Comparison of ENCODE assay signal across 2 cellular contexts in genomic region chr4:121696140-121696640, GRCh38.
TF ChIP-seq lines count a peak whose summit lies in the region.

No MANE protein-coding gene starts in this region.

TF ChIP-seq in IMR-90, 13 proteins besides CTCF, POLR2A, EP300 and RAD21:
- TF ChIP-seq MAFK (IDR thresholded peaks at IDR 0.05; ENCODE audit: low read depth, low read length) (no peak), BHLHE40 (IDR thresholded peaks at IDR 0.05; ENCODE audit: low read depth, low read length) (0 out of 2 replicates have a peak, but pooled peaks have one; percentile 21), CHD1 (IDR thresholded peaks at IDR 0.05; ENCODE audit: low read depth, low read length) (0 out of 2 replicates have a peak, but pooled peaks have one; percentile 30), MAZ (IDR thresholded peaks at IDR 0.05; ENCODE audit: borderline replicate concordance, low read depth, low read length) (0 out of 2 replicates have a peak, but pooled peaks have one; percentile 6), MXI1 (IDR thresholded peaks at IDR 0.05; ENCODE audit: borderline replicate concordance, low read depth, low read length) (no peak), USF2 (IDR thresholded peaks at IDR 0.05; ENCODE audit: low read depth, low read length) (peak; percentile 76), SMC3 (IDR thresholded peaks at IDR 0.05; ENCODE audit: low read depth, low read length) (no peak)
TF ChIP-seq in IMR-90: peak in this region for 4.

TF ChIP-seq in K562, 482 proteins besides CTCF, POLR2A, EP300 and RAD21 (continues in another document):
- TF ChIP-seq SP1 (CRISPR knock-in tag; IDR thresholded peaks at IDR 0.05) (no peak), CCAR2 (IDR thresholded peaks at IDR 0.05; ENCODE audit: low read depth, low read length) (no peak), RNF2 (IDR thresholded peaks at IDR 0.05) (0 out of 2 replicates have a peak, but pooled peaks have one; percentile 43), COPS2 (conservative IDR thresholded peaks at IDR 0.05) (no peak), TCF3 (CRISPR knock-in tag; IDR thresholded peaks at IDR 0.05) (no peak), ZKSCAN3 (CRISPR knock-in tag; IDR thresholded peaks at IDR 0.05) (no peak), SP2 (IDR thresholded peaks at IDR 0.05; ENCODE audit: extremely low read depth, low read depth, low read length, poor library complexity, severe bottlenecking) (no peak), HLTF (IDR thresholded peaks at IDR 0.05) (no peak), RBM22 (IDR thresholded peaks at IDR 0.05; ENCODE audit: low read depth, low read length, poor library complexity, severe bottlenecking) (peak; percentile 3), MGA (IDR thresholded peaks at IDR 0.05) (peak; percentile 8; the same call in 1 of the 2 replicates), SPI1 (IDR thresholded peaks at IDR 0.05; ENCODE audit: borderline replicate concordance, low read depth, low read length) (no peak), CHD1 (IDR thresholded peaks at IDR 0.05; ENCODE audit: low read length) (no peak), ATF7 (IDR thresholded peaks at IDR 0.05) (no peak), XRCC4 (IDR thresholded peaks at IDR 0.05; ENCODE audit: extremely low read depth, insufficient read depth, insufficient read length) (no peak), SIN3A (IDR thresholded peaks at IDR 0.05; ENCODE audit: borderline replicate concordance in 2 of 2, control insufficient read depth in 1 of 2, low read depth in 2 of 2, low read length in 2 of 2) (peak in 1 of 2 experiments; percentile 23; a peak in 1 of 4 replicates), ZNF561 (CRISPR knock-in tag; conservative IDR thresholded peaks at IDR 0.05) (no peak), ZEB2 (IDR thresholded peaks at IDR 0.05) (0 out of 2 replicates have a peak, but pooled peaks have one; percentile 27), GATAD2B (IDR thresholded peaks at IDR 0.05; ENCODE audit: borderline replicate concordance) (no peak), ZNF431 (CRISPR knock-in tag; IDR thresholded peaks at IDR 0.05) (no peak), CREM (IDR thresholded peaks at IDR 0.05; ENCODE audit: low read depth) (peak; percentile 79; the same call in 1 of the 2 replicates), RFX5 (IDR thresholded peaks at IDR 0.05; ENCODE audit: low read depth, low read length) (no peak), HDAC6 (IDR thresholded peaks at IDR 0.05; ENCODE audit: low read depth, low read length) (0 out of 2 replicates have a peak, but pooled peaks have one; percentile 17), NFRKB (IDR thresholded peaks at IDR 0.05; ENCODE audit: low read depth) (0 out of 2 replicates have a peak, but pooled peaks have one; percentile 42), CBX3 (IDR thresholded peaks at IDR 0.05; ENCODE audit: borderline replicate concordance in 1 of 2, low read length in 2 of 2) (peak in 1 of 2 experiments; percentile 35; a peak in 1 of 3 replicates), NEUROD1 (IDR thresholded peaks at IDR 0.05; ENCODE audit: borderline replicate concordance, low read depth, low read length, partially characterized antibody) (no peak), ZNF586 (CRISPR knock-in tag; conservative IDR thresholded peaks at IDR 0.05) (no peak)
- TF ChIP-seq, protein P1, sequence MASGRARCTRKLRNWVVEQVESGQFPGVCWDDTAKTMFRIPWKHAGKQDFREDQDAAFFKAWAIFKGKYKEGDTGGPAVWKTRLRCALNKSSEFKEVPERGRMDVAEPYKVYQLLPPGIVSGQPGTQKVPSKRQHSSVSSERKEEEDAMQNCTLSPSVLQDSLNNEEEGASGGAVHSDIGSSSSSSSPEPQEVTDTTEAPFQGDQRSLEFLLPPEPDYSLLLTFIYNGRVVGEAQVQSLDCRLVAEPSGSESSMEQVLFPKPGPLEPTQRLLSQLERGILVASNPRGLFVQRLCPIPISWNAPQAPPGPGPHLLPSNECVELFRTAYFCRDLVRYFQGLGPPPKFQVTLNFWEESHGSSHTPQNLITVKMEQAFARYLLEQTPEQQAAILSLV (tag; IDR thresholded peaks at IDR 0.05): no peak
- TF ChIP-seq, protein P2, sequence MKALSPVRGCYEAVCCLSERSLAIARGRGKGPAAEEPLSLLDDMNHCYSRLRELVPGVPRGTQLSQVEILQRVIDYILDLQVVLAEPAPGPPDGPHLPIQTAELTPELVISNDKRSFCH (CRISPR knock-in tag; IDR thresholded peaks at IDR 0.05): no peak
- TF ChIP-seq, protein P2 (tag; IDR thresholded peaks at IDR 0.05): 0 out of 2 replicates have a peak, but pooled peaks have one; percentile 26
- TF ChIP-seq, protein P3, sequence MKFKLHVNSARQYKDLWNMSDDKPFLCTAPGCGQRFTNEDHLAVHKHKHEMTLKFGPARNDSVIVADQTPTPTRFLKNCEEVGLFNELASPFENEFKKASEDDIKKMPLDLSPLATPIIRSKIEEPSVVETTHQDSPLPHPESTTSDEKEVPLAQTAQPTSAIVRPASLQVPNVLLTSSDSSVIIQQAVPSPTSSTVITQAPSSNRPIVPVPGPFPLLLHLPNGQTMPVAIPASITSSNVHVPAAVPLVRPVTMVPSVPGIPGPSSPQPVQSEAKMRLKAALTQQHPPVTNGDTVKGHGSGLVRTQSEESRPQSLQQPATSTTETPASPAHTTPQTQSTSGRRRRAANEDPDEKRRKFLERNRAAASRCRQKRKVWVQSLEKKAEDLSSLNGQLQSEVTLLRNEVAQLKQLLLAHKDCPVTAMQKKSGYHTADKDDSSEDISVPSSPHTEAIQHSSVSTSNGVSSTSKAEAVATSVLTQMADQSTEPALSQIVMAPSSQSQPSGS (CRISPR knock-in tag; IDR thresholded peaks at IDR 0.05): no peak
- TF ChIP-seq, protein P4, sequence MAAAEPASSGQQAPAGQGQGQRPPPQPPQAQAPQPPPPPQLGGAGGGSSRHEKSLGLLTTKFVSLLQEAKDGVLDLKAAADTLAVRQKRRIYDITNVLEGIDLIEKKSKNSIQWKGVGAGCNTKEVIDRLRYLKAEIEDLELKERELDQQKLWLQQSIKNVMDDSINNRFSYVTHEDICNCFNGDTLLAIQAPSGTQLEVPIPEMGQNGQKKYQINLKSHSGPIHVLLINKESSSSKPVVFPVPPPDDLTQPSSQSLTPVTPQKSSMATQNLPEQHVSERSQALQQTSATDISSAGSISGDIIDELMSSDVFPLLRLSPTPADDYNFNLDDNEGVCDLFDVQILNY (CRISPR knock-in tag; IDR thresholded peaks at IDR 0.05): no peak
- TF ChIP-seq, protein P5, sequence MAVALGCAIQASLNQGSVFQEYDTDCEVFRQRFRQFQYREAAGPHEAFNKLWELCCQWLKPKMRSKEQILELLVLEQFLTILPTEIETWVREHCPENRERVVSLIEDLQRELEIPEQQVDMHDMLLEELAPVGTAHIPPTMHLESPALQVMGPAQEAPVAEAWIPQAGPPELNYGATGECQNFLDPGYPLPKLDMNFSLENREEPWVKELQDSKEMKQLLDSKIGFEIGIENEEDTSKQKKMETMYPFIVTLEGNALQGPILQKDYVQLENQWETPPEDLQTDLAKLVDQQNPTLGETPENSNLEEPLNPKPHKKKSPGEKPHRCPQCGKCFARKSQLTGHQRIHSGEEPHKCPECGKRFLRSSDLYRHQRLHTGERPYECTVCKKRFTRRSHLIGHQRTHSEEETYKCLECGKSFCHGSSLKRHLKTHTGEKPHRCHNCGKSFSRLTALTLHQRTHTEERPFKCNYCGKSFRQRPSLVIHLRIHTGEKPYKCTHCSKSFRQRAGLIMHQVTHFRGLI (CRISPR knock-in tag; IDR thresholded peaks at IDR 0.05): no peak
- TF ChIP-seq, protein P6, sequence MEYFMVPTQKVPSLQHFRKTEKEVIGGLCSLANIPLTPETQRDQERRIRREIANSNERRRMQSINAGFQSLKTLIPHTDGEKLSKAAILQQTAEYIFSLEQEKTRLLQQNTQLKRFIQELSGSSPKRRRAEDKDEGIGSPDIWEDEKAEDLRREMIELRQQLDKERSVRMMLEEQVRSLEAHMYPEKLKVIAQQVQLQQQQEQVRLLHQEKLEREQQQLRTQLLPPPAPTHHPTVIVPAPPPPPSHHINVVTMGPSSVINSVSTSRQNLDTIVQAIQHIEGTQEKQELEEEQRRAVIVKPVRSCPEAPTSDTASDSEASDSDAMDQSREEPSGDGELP (CRISPR knock-in tag; IDR thresholded peaks at IDR 0.05; ENCODE audit: borderline replicate concordance): peak; percentile 35; the same call in 1 of the 2 replicates
